Comparison of ENCODE assay signal across 7 cellular contexts in genomic region chr19:49128545-49129237, GRCh38. TPM values are rescaled to one million over a fixed set of nuclear protein-coding genes. Genes with fewer than 3 reads are reported as not detected.
DNase-seq lines count a peak whose midpoint lies in the region; ATAC-seq and TF ChIP-seq lines count a peak whose summit lies in the region.

No MANE protein-coding gene starts in this region.

- intact Hi-C loops in PC-3 (cut with micrococcal nuclease) = loop anchor here (2.0 kb wide), 1 partner anchor 14 kb away; no protein-coding TSS in a partner anchor
- intact Hi-C loops in ovary (cut with DNase I) = no loop called here

- no peak for TF ChIP-seq CTCF in PC-3 (conservative IDR thresholded peaks at IDR 0.05; ENCODE audit: low read depth, low read length)
- TF ChIP-seq CTCF in epithelial cell of proximal tubule (conservative IDR thresholded peaks at IDR 0.05; ENCODE audit: low read depth, low read length) = no peak
- no peak for TF ChIP-seq CTCF in ovary (IDR thresholded peaks at IDR 0.05)

- no peaks in the 10 kb centered on the region for H3K27me3 ChIP-seq in HAP-1 (ENCODE audit: low read depth)
- no peaks in the 10 kb centered on the region for H3K27me3 ChIP-seq in PC-3 (ENCODE audit: low read length)
- H3K27me3 ChIP-seq in ovary = no peaks in the 10 kb centered on the region

- H3K79me2 ChIP-seq in PC-3 (ENCODE audit: low read length) = no peaks in the 10 kb centered on the region

- H3K9me3 ChIP-seq in HAP-1 = no peaks in the 10 kb centered on the region
- no peaks in the 10 kb centered on the region for H3K9me3 ChIP-seq in PC-3 (ENCODE audit: low read length)
- H3K9me3 ChIP-seq in ovary = no peaks in the 10 kb centered on the region

- POLR2A ChIA-PET in PC-3 (lab: Charles Lee; ENCODE audit: unreplicated experiment) = no interaction called here

- H3K4me3 ChIP-seq in HAP-1 (peak overlapping the region; percentile 36), PC-3 (ENCODE audit: low read length) (peak overlapping the region; percentile 59; the same call in 1 of the 2 replicates), epithelial cell of proximal tubule (ENCODE audit: low read depth, low read length) (peak overlapping the region; percentile 56), skeletal muscle cell (ENCODE audit: low read depth, low read length) (peak overlapping the region; percentile 37), ovary (no peak overlapping the region)

- no peaks in the 10 kb centered on the region for H4K20me1 ChIP-seq in PC-3 (ENCODE audit: low read length)

- WGBS in ovary, 3 donors = 35 to 45% (median 43%) methylated on average over 15 of the region's 15 CpGs

- H3K9me2 ChIP-seq in PC-3 (replicated peaks; ENCODE audit: low read length) = no peaks in the 10 kb centered on the region

- CTCF ChIA-PET in PC-3 (lab: Charles Lee) = interaction anchor here (1.0 kb wide), 1 partner anchor 21 kb away, joined by 6 read pairs; no protein-coding TSS in a partner anchor

- DNase-seq in HAP-1 (ENCODE audit: low spot score in 2 of 2) (no peak), PC-3 (no peak), epithelial cell of proximal tubule (ENCODE audit: low read depth) (no peak), skeletal muscle cell (ENCODE audit: low read depth) (no peak), UCSD-AML1 (lab: John Stamatoyannopoulos, UW; ENCODE audit: unreplicated experiment) (no peak), 8988T (no peak), ovary (no peak)

- H3F3A ChIP-seq in PC-3 (ENCODE audit: low read length, unreplicated experiment) = no peaks in the 10 kb centered on the region

- TF ChIP-seq POLR2A in ovary (IDR thresholded peaks at IDR 0.05) = no peak

- H3K9ac ChIP-seq in PC-3 (ENCODE audit: low read length) = no peak overlapping the region

- no peak for ATAC-seq in PC-3

- TF ChIP-seq EP300 in ovary (IDR thresholded peaks at IDR 0.05) = no peak

- H3K4me2 ChIP-seq in PC-3 (ENCODE audit: low read length) = peak overlapping the region; percentile 82

- H2AFZ ChIP-seq in PC-3 (ENCODE audit: low read length) = peak overlapping the region; percentile 86; the same call in 1 of the 2 replicates

- peaks cover 15% of the 10 kb centered on the region for H3K4me1 ChIP-seq in HAP-1
- no peaks in the 10 kb centered on the region; the same call in none of the 2 replicates for H3K4me1 ChIP-seq in PC-3 (ENCODE audit: insufficient read depth, low read length)
- H3K4me1 ChIP-seq in ovary (ENCODE audit: insufficient read depth) = peaks cover 9% of the 10 kb centered on the region

- BruUV-seq in PC-3 (replicated peaks; lab: Mats Ljungman, UMichigan) = no TSS peak

- in situ Hi-C loops in HAP-1 (cut with MboI; ENCODE audit: low sequenced_read_pairs) = no loop called here

- H3K27ac ChIP-seq in PC-3 (ENCODE audit: low read length) (no peak overlapping the region), ovary (no peak overlapping the region)

- H3K36me3 ChIP-seq in HAP-1 (replicated peaks) (0 out of 2 replicates have a peak, but pooled peaks cover 2% of the 10 kb centered on the region), PC-3 (ENCODE audit: low read depth, low read length) (no peaks in the 10 kb centered on the region), ovary (no peaks in the 10 kb centered on the region)

RNA-seq across cellular contexts. Expression of gene PPFIA3, which starts 9.3 kb away (rescaled TPM):
- total RNA-seq in PC-3 (2014; rRNA removed) (56.3 and 59.0 TPM in 2 replicates), epithelial cell of proximal tubule (1.7 and 3.3 TPM in 2 replicates), ovary (1 to 10 TPM in 6 of 7 donors, under 1 TPM in 1; 0.72 to 6.1 (median 3.2) TPM)
- polyA plus RNA-seq in ovary = 1 to 10 TPM in 1 of 2 donors, under 1 TPM in 1; 0.55 to 5.8 TPM

RNA-seq across cellular contexts. Expression of gene C19orf73, which starts 9.7 kb away (rescaled TPM):
- 0.15 TPM in 1 of 2 replicates, not detected in the other for total RNA-seq in PC-3 (2014; rRNA removed)
- 2.7 and 10.3 TPM in 2 replicates for total RNA-seq in epithelial cell of proximal tubule
- 1 to 10 TPM in 1 of 7 donors, under 1 TPM in 3, not detected in 3; 0.45 to 1.5 (median 0.46) TPM for total RNA-seq in ovary
- under 1 TPM in 1 of 2 donors, not detected in 1; 0.42 TPM for polyA plus RNA-seq in ovary

RNA-seq across cellular contexts. Expression of gene LIN7B, which starts 14.5 kb away (rescaled TPM):
- 5.8 and 11.6 TPM in 2 replicates for total RNA-seq in PC-3 (2014; rRNA removed)
- total RNA-seq in epithelial cell of proximal tubule = 2.2 and 3.7 TPM in 2 replicates
- 1 to 10 TPM; 6.6 to 9.8 (median 8.5) TPM for total RNA-seq in ovary
- 1 to 10 TPM in 1 of 2 donors, under 1 TPM in 1; 0.82 to 8.9 TPM for polyA plus RNA-seq in ovary

RNA-seq across cellular contexts. Expression of gene HRC, which starts 26.5 kb away (rescaled TPM):
- total RNA-seq in PC-3 (2014; rRNA removed) (not detected in 2 replicates), epithelial cell of proximal tubule (not detected in 2 replicates), ovary (1 to 10 TPM in 5 of 7 donors, under 1 TPM in 2; 0.36 to 3.0 (median 2.1) TPM)
- 10 to 100 TPM in 1 of 2 donors, 1 to 10 TPM in 1; 4.0 to 10.5 TPM for polyA plus RNA-seq in ovary

RNA-seq across cellular contexts. Expression of gene TRPM4, which starts 28.9 kb away (rescaled TPM):
- total RNA-seq in PC-3 (2014; rRNA removed) (30.0 and 40.4 TPM in 2 replicates), epithelial cell of proximal tubule (11.6 and 13.3 TPM in 2 replicates), ovary (10 to 100 TPM in 2 of 7 donors, 1 to 10 TPM in 5; 1.2 to 12.2 (median 8.2) TPM)
- 1 to 10 TPM; 1.1 to 5.1 TPM for polyA plus RNA-seq in ovary
